Comparison of ENCODE assay signal across 1 cellular context in the genomic region with DNA sequence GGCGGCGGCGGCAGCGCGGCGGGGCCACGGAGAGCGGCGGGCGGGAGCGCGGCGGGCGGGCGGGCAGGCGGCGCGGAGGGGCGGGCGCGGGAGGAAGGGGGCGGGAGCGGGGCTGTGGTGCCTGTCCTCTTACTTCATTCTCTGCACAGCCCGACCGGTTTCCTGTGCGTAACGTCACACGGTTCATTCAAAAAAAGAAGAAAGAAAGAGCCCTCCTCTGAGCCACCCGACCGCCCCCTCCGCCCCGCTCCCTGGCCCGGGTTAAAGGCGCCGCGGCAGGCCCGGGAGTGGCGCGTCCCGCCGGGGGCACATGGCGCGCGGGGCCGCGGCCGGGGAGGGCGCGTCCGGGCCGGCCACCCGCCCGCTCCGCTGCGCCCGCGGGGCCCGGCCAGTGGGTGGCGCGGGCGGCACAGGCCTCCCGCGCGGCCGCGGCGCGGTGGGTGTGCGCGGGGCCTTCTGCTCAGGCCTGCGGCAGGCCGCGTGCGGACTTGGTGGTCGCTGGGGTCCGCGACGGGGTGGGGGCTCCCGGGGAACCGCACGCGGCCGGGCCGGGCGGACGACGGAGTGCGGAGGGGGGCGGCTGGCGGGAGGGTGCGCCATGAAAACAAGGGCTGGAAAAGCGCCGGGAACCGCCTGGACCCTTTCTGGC.
TF ChIP-seq lines count a peak whose summit lies in the region.

No MANE protein-coding gene starts in this region.

TF ChIP-seq in GM12878, 131 proteins besides CTCF, POLR2A, EP300 and RAD21:
- TF ChIP-seq MXI1 (IDR thresholded peaks at IDR 0.05; ENCODE audit: low read depth, low read length) (peak; percentile 71; the same call in 1 of the 2 replicates), TBL1XR1 (IDR thresholded peaks at IDR 0.05; ENCODE audit: low read depth, low read length) (no peak), NR2F1 (conservative IDR thresholded peaks at IDR 0.05) (0 out of 2 replicates have a peak, but pooled peaks have one; percentile 32), CEBPB (IDR thresholded peaks at IDR 0.05; ENCODE audit: borderline replicate concordance in 1 of 2, low read depth in 2 of 2, low read length in 2 of 2) (no peak), PAX5 (IDR thresholded peaks at IDR 0.05; ENCODE audit: borderline replicate concordance, low read depth, low read length) (no peak), RAD51 (IDR thresholded peaks at IDR 0.05) (no peak), TCF7 (IDR thresholded peaks at IDR 0.05; ENCODE audit: borderline replicate concordance) (no peak), KDM1A (IDR thresholded peaks at IDR 0.05; ENCODE audit: borderline replicate concordance) (no peak), POU2F2 (IDR thresholded peaks at IDR 0.05; ENCODE audit: borderline replicate concordance, low read depth, low read length) (peak; percentile 7; the same call in 1 of the 3 replicates), SUPT20H (IDR thresholded peaks at IDR 0.05; ENCODE audit: borderline replicate concordance, control insufficient read depth, low read depth, low read length) (no peak), HCFC1 (IDR thresholded peaks at IDR 0.05; ENCODE audit: low read length) (no peak), SREBF2 (IDR thresholded peaks at IDR 0.05; ENCODE audit: low read length) (no peak), EGR1 (IDR thresholded peaks at IDR 0.05; ENCODE audit: borderline replicate concordance in 1 of 2, low read depth in 2 of 2, low read length in 2 of 2) (peak in 1 of 2 experiments; percentile 25; a peak in 1 of 3 replicates), ZNF622 (IDR thresholded peaks at IDR 0.05) (no peak), YY1 (IDR thresholded peaks at IDR 0.05; ENCODE audit: low read depth, low read length) (no peak), TAF1 (IDR thresholded peaks at IDR 0.05; ENCODE audit: borderline replicate concordance, low read depth, low read length) (0 out of 2 replicates have a peak, but pooled peaks have one; percentile 16), KLF5 (IDR thresholded peaks at IDR 0.05; ENCODE audit: partially characterized antibody) (no peak), STAT3 (IDR thresholded peaks at IDR 0.05; ENCODE audit: low read depth, low read length) (no peak), ZBED1 (IDR thresholded peaks at IDR 0.05; ENCODE audit: borderline replicate concordance) (no peak)
- TF ChIP-seq, protein P1, sequence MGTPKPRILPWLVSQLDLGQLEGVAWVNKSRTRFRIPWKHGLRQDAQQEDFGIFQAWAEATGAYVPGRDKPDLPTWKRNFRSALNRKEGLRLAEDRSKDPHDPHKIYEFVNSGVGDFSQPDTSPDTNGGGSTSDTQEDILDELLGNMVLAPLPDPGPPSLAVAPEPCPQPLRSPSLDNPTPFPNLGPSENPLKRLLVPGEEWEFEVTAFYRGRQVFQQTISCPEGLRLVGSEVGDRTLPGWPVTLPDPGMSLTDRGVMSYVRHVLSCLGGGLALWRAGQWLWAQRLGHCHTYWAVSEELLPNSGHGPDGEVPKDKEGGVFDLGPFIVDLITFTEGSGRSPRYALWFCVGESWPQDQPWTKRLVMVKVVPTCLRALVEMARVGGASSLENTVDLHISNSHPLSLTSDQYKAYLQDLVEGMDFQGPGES (IDR thresholded peaks at IDR 0.05): no peak
- TF ChIP-seq, protein P2, sequence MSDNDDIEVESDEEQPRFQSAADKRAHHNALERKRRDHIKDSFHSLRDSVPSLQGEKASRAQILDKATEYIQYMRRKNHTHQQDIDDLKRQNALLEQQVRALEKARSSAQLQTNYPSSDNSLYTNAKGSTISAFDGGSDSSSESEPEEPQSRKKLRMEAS (IDR thresholded peaks at IDR 0.05; ENCODE audit: low read depth, low read length): peak; percentile 64
- TF ChIP-seq, protein P3, sequence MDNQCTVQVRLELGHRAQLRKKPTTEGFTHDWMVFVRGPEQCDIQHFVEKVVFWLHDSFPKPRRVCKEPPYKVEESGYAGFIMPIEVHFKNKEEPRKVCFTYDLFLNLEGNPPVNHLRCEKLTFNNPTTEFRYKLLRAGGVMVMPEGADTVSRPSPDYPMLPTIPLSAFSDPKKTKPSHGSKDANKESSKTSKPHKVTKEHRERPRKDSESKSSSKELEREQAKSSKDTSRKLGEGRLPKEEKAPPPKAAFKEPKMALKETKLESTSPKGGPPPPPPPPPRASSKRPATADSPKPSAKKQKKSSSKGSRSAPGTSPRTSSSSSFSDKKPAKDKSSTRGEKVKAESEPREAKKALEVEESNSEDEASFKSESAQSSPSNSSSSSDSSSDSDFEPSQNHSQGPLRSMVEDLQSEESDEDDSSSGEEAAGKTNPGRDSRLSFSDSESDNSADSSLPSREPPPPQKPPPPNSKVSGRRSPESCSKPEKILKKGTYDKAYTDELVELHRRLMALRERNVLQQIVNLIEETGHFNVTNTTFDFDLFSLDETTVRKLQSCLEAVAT (IDR thresholded peaks at IDR 0.05): no peak
